ENCODE assay signal across 7 cellular contexts in the genomic region with DNA sequence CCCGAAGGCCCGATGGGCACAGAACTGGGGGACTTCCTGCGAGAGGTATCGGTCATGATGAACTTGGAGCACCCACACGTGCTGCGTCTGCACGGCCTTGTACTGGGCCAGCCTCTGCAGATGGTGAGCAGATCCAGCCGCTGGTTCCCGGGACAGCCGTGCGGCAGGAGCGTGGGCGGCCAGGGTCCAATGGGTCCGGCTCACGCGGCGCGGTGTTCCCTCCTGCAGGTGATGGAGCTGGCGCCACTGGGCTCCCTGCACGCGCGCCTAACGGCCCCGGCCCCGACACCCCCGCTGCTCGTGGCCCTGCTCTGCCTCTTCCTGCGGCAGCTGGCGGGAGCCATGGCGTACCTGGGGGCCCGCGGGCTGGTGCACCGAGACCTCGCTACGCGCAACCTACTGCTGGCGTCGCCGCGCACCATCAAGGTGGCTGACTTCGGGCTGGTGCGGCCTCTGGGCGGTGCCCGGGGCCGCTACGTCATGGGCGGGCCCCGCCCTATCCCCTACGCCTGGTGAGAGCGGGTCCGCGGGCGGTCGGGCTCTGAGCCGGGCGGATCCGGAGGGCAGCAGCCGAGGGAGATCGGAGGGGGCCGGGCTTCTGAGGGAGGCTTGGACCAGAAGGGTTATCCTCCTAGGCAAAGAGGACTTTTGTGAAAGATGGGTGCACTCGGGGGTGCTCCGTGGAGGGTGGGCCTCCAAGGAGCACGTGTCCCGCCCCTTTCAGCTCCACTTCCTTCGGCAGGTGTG. TPM values are rescaled to one million over a fixed set of nuclear protein-coding genes. Genes with fewer than 3 reads are reported as not detected.
DNase-seq lines count a peak whose midpoint lies in the region; ATAC-seq and TF ChIP-seq lines count a peak whose summit lies in the region.
"Had no signal": no experiment of that assay in that cellular context is flagged by ENCODE, and none has a peak within 500 bp of the region (broad histone marks: within the 10 kb centered on the region; RNA-seq: fewer than 3 reads in every experiment).

No MANE protein-coding gene starts in this region.

- no peaks in the 10 kb centered on the region for H3F3A ChIP-seq in GM23248 (ENCODE audit: insufficient read depth)

- H3K9me3 ChIP-seq in GM23248 (ENCODE audit: low read depth), result no peaks in the 10 kb centered on the region
- H3K9me3 ChIP-seq in fibroblast of lung (ENCODE audit: control insufficient read depth, insufficient read depth, low read depth, low read length), result no peaks in the 10 kb centered on the region

- no peaks in the 10 kb centered on the region for H3K9me2 ChIP-seq in GM23248 (ENCODE audit: insufficient read depth)

- peaks cover 4% of the 10 kb centered on the region; the same call in 1 of the 2 replicates for H3K36me3 ChIP-seq in GM23248 (ENCODE audit: low read depth)
- no peaks in the 10 kb centered on the region for H3K36me3 ChIP-seq in fibroblast of lung (ENCODE audit: control insufficient read depth, insufficient read depth, low read length)

- H3K9ac ChIP-seq in GM23248, result no peak overlapping the region
- peak overlapping the region; percentile 2 for H3K9ac ChIP-seq in fibroblast of lung (ENCODE audit: insufficient read depth, low read length)

- no peak for ATAC-seq in GM18907 (IDR thresholded peaks at IDR 0.05; ENCODE audit: unreplicated experiment)

- DNase-seq in GM23248, result peak; percentile 32
- peak; percentile 60 for DNase-seq in activated CD4-positive, CD25-positive, alpha-beta regulatory T cell treated with anti-CD3 and anti-CD28 coated beads, Interleukin-2, amount 50 U/mL, for 16 hours (ENCODE audit: low read depth, low spot score)
- DNase-seq in fibroblast of lung (ENCODE audit: low read depth in 2 of 2), result peak in 1 of 2 donors; percentile 46
- DNase-seq in stimulated activated CD4-positive, alpha-beta T cell treated with anti-CD3 and anti-CD28 coated beads, Interleukin-15, amount 100 ng/mL, for 24 hours, result peak; percentile 86
- DNase-seq in mesenteric fat pad (ENCODE audit: low spot score), result no peak

- no peak overlapping the region for H3K4me2 ChIP-seq in GM23248 (ENCODE audit: unreplicated experiment)
- peak overlapping the region; percentile 75 for H3K4me2 ChIP-seq in fibroblast of lung (ENCODE audit: extremely low read depth, insufficient read depth, low read length)

- H3K4me1 ChIP-seq in GM23248 (ENCODE audit: insufficient read depth), result peaks cover 6% of the 10 kb centered on the region
- H3K4me1 ChIP-seq in fibroblast of lung (ENCODE audit: control insufficient read depth, extremely low read depth, insufficient read depth, low read length), result peaks cover 7% of the 10 kb centered on the region

- 29 to 32% methylated on average over 55 to 65 of the region's 65 CpGs for WGBS in GM23248 (ENCODE audit: low coverage in 1 of 2, low lambda C conversion rate in 2 of 2, missing lambda C conversion rate in 2 of 2), 2 experiments

- no peak overlapping the region for H2AFZ ChIP-seq in GM23248
- no peak overlapping the region for H2AFZ ChIP-seq in fibroblast of lung (ENCODE audit: low read length)

- in situ Hi-C loops in GM23248 (cut with MboI), result no loop called here

- H3K79me2 ChIP-seq in GM23248 (ENCODE audit: insufficient read depth), result no peaks in the 10 kb centered on the region
- H3K79me2 ChIP-seq in fibroblast of lung (ENCODE audit: control insufficient read depth, insufficient read depth, low read length), result no peaks in the 10 kb centered on the region

- H3K4me3 ChIP-seq in GM23248 (no peak overlapping the region), fibroblast of lung (replicated peaks in 1 of 4; ENCODE audit: control extremely low read depth in 1 of 4, insufficient read depth in 1 of 4, low read depth in 3 of 4, low read length in 4 of 4) (peak overlapping the region in 3 of 4 experiments; percentile 21 to 48 (median 30))

- H3K27me3 ChIP-seq in GM23248 (replicated peaks; ENCODE audit: insufficient read depth) (no peaks in the 10 kb centered on the region), fibroblast of lung (ENCODE audit: control insufficient read depth, insufficient read depth, low read length) (peaks cover 28% of the 10 kb centered on the region)

- no peaks in the 10 kb centered on the region for H4K20me1 ChIP-seq in GM23248 (ENCODE audit: insufficient read depth)
- H4K20me1 ChIP-seq in fibroblast of lung (ENCODE audit: control insufficient read depth, extremely low read depth, insufficient read depth, low read length), result no peaks in the 10 kb centered on the region

- H3K27ac ChIP-seq in GM23248 (no peak overlapping the region), fibroblast of lung (ENCODE audit: insufficient read depth, low read length) (no peak overlapping the region)

- TF ChIP-seq CTCF in fibroblast of lung (conservative IDR thresholded peaks at IDR 0.05 in 1 of 2, IDR thresholded peaks at IDR 0.05 in 1 of 2; ENCODE audit: low read depth in 1 of 2, low read length in 2 of 2), result no peak

RNA-seq across cellular contexts. Expression of gene TNK1, which starts 3.0 kb away (rescaled TPM):
- 0.43 and 2.7 TPM in 2 replicates for total RNA-seq in GM23248 (2014; rRNA removed; shearing (Covaris generic))
- polyA plus RNA-seq in GM23248 (2016; fragmentation: Nextera tagmentation; extraction: Ambion mirVana) (1.1 and 1.2 TPM in 2 replicates), fibroblast of lung (0.15 and 0.20 TPM in 2 replicates)
- total RNA-seq in fibroblast of lung (0.66 and 1.0 TPM in 2 replicates), mesenteric fat pad (0.71 TPM)
- polyA plus RNA-seq in fibroblast of lung (2012), result 0.13 and 0.29 TPM in 2 replicates
- 0.24 and 0.48 TPM in 2 replicates for polyA minus RNA-seq in fibroblast of lung (ENCODE audit: low replicate concordance)

RNA-seq across cellular contexts. Expression of gene PLSCR3, which starts 10.4 kb away (rescaled TPM):
- total RNA-seq in GM23248 (2014; rRNA removed; shearing (Covaris generic)), result 72.8 and 73.9 TPM in 2 replicates
- polyA plus RNA-seq in GM23248 (2016; fragmentation: Nextera tagmentation; extraction: Ambion mirVana) (136 and 153 TPM in 2 replicates), fibroblast of lung (39.1 and 42.1 TPM in 2 replicates)
- total RNA-seq in fibroblast of lung (18.7 and 25.4 TPM in 2 replicates), mesenteric fat pad (42.6 TPM)
- polyA plus RNA-seq in fibroblast of lung (2012), result 91.0 and 92.4 TPM in 2 replicates
- 144 and 161 TPM in 2 replicates for polyA minus RNA-seq in fibroblast of lung (ENCODE audit: low replicate concordance)

RNA-seq across cellular contexts. Expression of gene TMEM256, which starts 20.0 kb away (rescaled TPM):
- total RNA-seq in GM23248 (2014; rRNA removed; shearing (Covaris generic)), result 18.0 and 59.3 TPM in 2 replicates
- polyA plus RNA-seq in GM23248 (2016; fragmentation: Nextera tagmentation; extraction: Ambion mirVana), result 40.1 and 44.2 TPM in 2 replicates
- total RNA-seq in fibroblast of lung, result 206 and 212 TPM in 2 replicates
- polyA plus RNA-seq in fibroblast of lung, result 59.1 and 78.7 TPM in 2 replicates
- 125 and 135 TPM in 2 replicates for polyA plus RNA-seq in fibroblast of lung (2012)
- polyA minus RNA-seq in fibroblast of lung (ENCODE audit: low replicate concordance), result 55.8 and 63.2 TPM in 2 replicates
- total RNA-seq in mesenteric fat pad, result 68.7 TPM

RNA-seq across cellular contexts. Expression of gene NLGN2, which starts 23.7 kb away (rescaled TPM):
- total RNA-seq in GM23248 (2014; rRNA removed; shearing (Covaris generic)), result 8.0 and 9.5 TPM in 2 replicates
- polyA plus RNA-seq in GM23248 (2016; fragmentation: Nextera tagmentation; extraction: Ambion mirVana) (3.3 and 3.5 TPM in 2 replicates), fibroblast of lung (7.3 and 10.0 TPM in 2 replicates)
- total RNA-seq in fibroblast of lung (5.1 and 12.1 TPM in 2 replicates), mesenteric fat pad (21.0 TPM)
- polyA plus RNA-seq in fibroblast of lung (2012), result 34.7 and 35.4 TPM in 2 replicates
- 40.1 and 70.6 TPM in 2 replicates for polyA minus RNA-seq in fibroblast of lung (ENCODE audit: low replicate concordance)

RNA-seq across cellular contexts. Expression of gene TMEM95, which starts 29.0 kb away (rescaled TPM):
- not detected in 2 replicates for total RNA-seq in GM23248 (2014; rRNA removed; shearing (Covaris generic))
- polyA plus RNA-seq in GM23248 (2016; fragmentation: Nextera tagmentation; extraction: Ambion mirVana) (not detected in 2 replicates), fibroblast of lung (not detected in 2 replicates)
- total RNA-seq in fibroblast of lung (not detected in 2 replicates), mesenteric fat pad (not detected)
- not detected in 2 replicates for polyA plus RNA-seq in fibroblast of lung (2012)
- not detected in 2 replicates for polyA minus RNA-seq in fibroblast of lung (ENCODE audit: low replicate concordance)
- total RNA-seq: liver had no signal
- polyA plus RNA-seq: liver had no signal
